ENCODE assay signal across 2 cellular contexts in genomic region chr19:51250786-51251452, GRCh38.
TF ChIP-seq lines count a peak whose summit lies in the region.

SIGLECL1 (plus strand) TSS chr19:51251080; CDS start chr19:51264073, 12,993 bp downstream.

TF ChIP-seq in HepG2, 621 proteins besides CTCF, POLR2A, EP300 and RAD21:
- TF ChIP-seq NFYC (CRISPR knock-in tag; IDR thresholded peaks at IDR 0.05), result peak; percentile 37; the same call in 1 of the 2 replicates
- no peak for TF ChIP-seq RFXANK (CRISPR knock-in tag; IDR thresholded peaks at IDR 0.05)
- TF ChIP-seq NRL (CRISPR knock-in tag; IDR thresholded peaks at IDR 0.05; ENCODE audit: borderline replicate concordance), result no peak
- peak; percentile 19; the same call in 1 of the 2 replicates for TF ChIP-seq NFYB (CRISPR knock-in tag; IDR thresholded peaks at IDR 0.05)
- no peak for TF ChIP-seq ZNF280B (CRISPR knock-in tag; IDR thresholded peaks at IDR 0.05; ENCODE audit: borderline replicate concordance)
TF ChIP-seq in HepG2: peak in this region for 2.

TF ChIP-seq in H1, 55 proteins besides CTCF, POLR2A, EP300 and RAD21:
- TF ChIP-seq CBX8 (IDR thresholded peaks at IDR 0.05; ENCODE audit: borderline replicate concordance, low read depth, low read length) (no peak), SIRT6 (IDR thresholded peaks at IDR 0.05; ENCODE audit: low read length) (no peak), TEAD4 (IDR thresholded peaks at IDR 0.05; ENCODE audit: low read depth, low read length) (no peak), GABPA (IDR thresholded peaks at IDR 0.05; ENCODE audit: borderline replicate concordance, insufficient read depth, low read length) (no peak), SP1 (IDR thresholded peaks at IDR 0.05; ENCODE audit: low read depth, low read length) (peak; percentile 72)
